ENCODE assay signal across 25 cellular contexts in genomic region chr12:70948976-70949336, GRCh38. TPM values are rescaled to one million over a fixed set of nuclear protein-coding genes. Genes with fewer than 3 reads are reported as not detected.
DNase-seq lines count a peak whose midpoint lies in the region; ATAC-seq, FAIRE-seq and TF ChIP-seq lines count a peak whose summit lies in the region.
"Had no signal": no experiment of that assay in that cellular context is flagged by ENCODE, and none has a peak within 500 bp of the region (broad histone marks: within the 10 kb centered on the region; RNA-seq: fewer than 3 reads in every experiment).

No MANE protein-coding gene starts in this region.

- no peaks in the 10 kb centered on the region for H3K27me3 Mint-ChIP-seq in HFFc6 (ENCODE audit: insufficient read depth)
- no peaks in the 10 kb centered on the region for H3K27me3 Mint-ChIP-seq in stimulated activated naive B cell treated with anti-CD40 and anti-IgM and Interleukin-4, amounts not matched to agents 10 μg/mL and 1 μg/mL and 100 μg/mL, for 72 hours
- H3K27me3 Mint-ChIP-seq: activated CD4-positive, alpha-beta T cell treated with anti-CD3 and anti-CD28 coated beads, Interleukin-2, amount 10 ng/mL, durations not matched to agents 24 days and 14 days; activated naive CD8-positive, alpha-beta T cell treated with anti-CD3 and anti-CD28 coated beads, Interleukin-2, amount 50 U/mL, for 24 hours; activated T-helper 17 cell treated with anti-CD3 and anti-CD28 coated beads, Interleukin-2, amount 50 U/mL, for 72 hours; progenitor cell of endocrine pancreas had no signal

- FAIRE-seq in urothelium cell line (lab: Jason Lieb, UNC): no peak

- no peak for DNase-seq in Right ventricle myocardium inferior (ENCODE audit: missing footprints)
- DNase-seq in cardiac septum (ENCODE audit: low spot score): no peak
- no peak for DNase-seq in Right ventricle myocardium superior
- DNase-seq in myocyte (ENCODE audit: low read depth): peak; percentile 57
- DNase-seq in HFFc6: no peak
- no peak for DNase-seq in urothelium cell line (ENCODE audit: low spot score)
- DNase-seq in RKO (ENCODE audit: low spot score): no peak
- DNase-seq in stimulated activated naive B cell treated with anti-CD40 and anti-IgM and Interleukin-4, amounts not matched to agents 10 μg/mL and 1 μg/mL and 100 μg/mL, for 72 hours: no peak
- DNase-seq: activated CD4-positive, alpha-beta T cell treated with anti-CD3 and anti-CD28 coated beads, Interleukin-2, amount 10 ng/mL, durations not matched to agents 24 days and 14 days; activated naive CD8-positive, alpha-beta T cell treated with anti-CD3 and anti-CD28 coated beads, Interleukin-2, amount 50 U/mL, for 24 hours; brain microvascular endothelial cell; Caco-2; kidney glomerular epithelial cell; midbrain; NCI-H1105 treated with DMSO at 0.1 percent for 48 hours; NCI-H2107; NCI-H526 treated with DMSO at 0.1 percent for 48 hours; nephron progenitor cell; SIG-M5; spleen; stimulated activated CD4-positive, alpha-beta T cell treated with anti-CD3 and anti-CD28 coated beads, Interleukin-4, amount 100 ng/mL, for 4 hours; uterus had no signal

- intact Hi-C loops in Right ventricle myocardium inferior (cut with DNase I) (no loop called here), cardiac septum (cut with DNase I) (no loop called here), Right ventricle myocardium superior (cut with DNase I) (no loop called here)

- no peak for TF ChIP-seq CTCF in HFFc6 (IDR thresholded peaks at IDR 0.05)

- ATAC-seq in Right ventricle myocardium inferior (peak; percentile 97), Right ventricle myocardium superior (ENCODE audit: poor library complexity) (peak; percentile 95)
- no peak for ATAC-seq in stimulated activated naive B cell treated with anti-CD40 and anti-IgM and Interleukin-4, amounts not matched to agents 10 μg/mL and 1 μg/mL and 100 μg/mL, for 72 hours (replicated peaks)
- ATAC-seq: activated naive CD8-positive, alpha-beta T cell treated with anti-CD3 and anti-CD28 coated beads, Interleukin-2, amount 50 U/mL, for 24 hours; activated T-helper 17 cell treated with anti-CD3 and anti-CD28 coated beads, Interleukin-2, amount 50 U/mL, for 72 hours had no signal

- peaks cover 12% of the 10 kb centered on the region for H3K9me3 Mint-ChIP-seq in HFFc6
- H3K9me3 Mint-ChIP-seq in stimulated activated naive B cell treated with anti-CD40 and anti-IgM and Interleukin-4, amounts not matched to agents 10 μg/mL and 1 μg/mL and 100 μg/mL, for 72 hours: peaks cover 0 to 1% of the 10 kb centered on the region in 2 donors
- H3K9me3 Mint-ChIP-seq: activated naive CD8-positive, alpha-beta T cell treated with anti-CD3 and anti-CD28 coated beads, Interleukin-2, amount 50 U/mL, for 24 hours; nephron progenitor cell had no signal

- H3K4me1 Mint-ChIP-seq in HFFc6 (ENCODE audit: low read depth): no peaks in the 10 kb centered on the region
- no peaks in the 10 kb centered on the region for H3K4me1 Mint-ChIP-seq in stimulated activated naive B cell treated with anti-CD40 and anti-IgM and Interleukin-4, amounts not matched to agents 10 μg/mL and 1 μg/mL and 100 μg/mL, for 72 hours
- H3K4me1 Mint-ChIP-seq: activated CD4-positive, alpha-beta T cell treated with anti-CD3 and anti-CD28 coated beads, Interleukin-2, amount 10 ng/mL, durations not matched to agents 24 days and 14 days; activated naive CD8-positive, alpha-beta T cell treated with anti-CD3 and anti-CD28 coated beads, Interleukin-2, amount 50 U/mL, for 24 hours; activated T-helper 17 cell treated with anti-CD3 and anti-CD28 coated beads, Interleukin-2, amount 50 U/mL, for 72 hours; nephron progenitor cell had no signal

- H3K27ac Mint-ChIP-seq in HFFc6: no peak overlapping the region
- no peak overlapping the region for H3K27ac Mint-ChIP-seq in stimulated activated naive B cell treated with anti-CD40 and anti-IgM and Interleukin-4, amounts not matched to agents 10 μg/mL and 1 μg/mL and 100 μg/mL, for 72 hours
- H3K27ac Mint-ChIP-seq: activated CD4-positive, alpha-beta T cell treated with anti-CD3 and anti-CD28 coated beads, Interleukin-2, amount 10 ng/mL, durations not matched to agents 24 days and 14 days; activated naive CD8-positive, alpha-beta T cell treated with anti-CD3 and anti-CD28 coated beads, Interleukin-2, amount 50 U/mL, for 24 hours; activated T-helper 17 cell treated with anti-CD3 and anti-CD28 coated beads, Interleukin-2, amount 50 U/mL, for 72 hours; nephron progenitor cell; progenitor cell of endocrine pancreas; T-helper 1 cell treated with Interleukin-12 subunit alpha and Interleukin-12 subunit beta and Interleukin-4 antibody, amounts not matched to agents 30 μg/mL and 1 μg/mL, for 36 hours had no signal

- no peak overlapping the region for H3K4me3 Mint-ChIP-seq in HFFc6
- no peak overlapping the region for H3K4me3 Mint-ChIP-seq in stimulated activated naive B cell treated with anti-CD40 and anti-IgM and Interleukin-4, amounts not matched to agents 10 μg/mL and 1 μg/mL and 100 μg/mL, for 72 hours
- H3K4me3 Mint-ChIP-seq: activated CD4-positive, alpha-beta T cell treated with anti-CD3 and anti-CD28 coated beads, Interleukin-2, amount 10 ng/mL, durations not matched to agents 24 days and 14 days; activated naive CD8-positive, alpha-beta T cell treated with anti-CD3 and anti-CD28 coated beads, Interleukin-2, amount 50 U/mL, for 24 hours; activated T-helper 17 cell treated with anti-CD3 and anti-CD28 coated beads, Interleukin-2, amount 50 U/mL, for 72 hours; nephron progenitor cell; T-helper 1 cell treated with Interleukin-12 subunit alpha and Interleukin-12 subunit beta and Interleukin-4 antibody, amounts not matched to agents 30 μg/mL and 1 μg/mL, for 36 hours had no signal

- 0 out of 2 replicates have a peak, but pooled peaks cover 4% of the 10 kb centered on the region for H3K36me3 Mint-ChIP-seq in HFFc6 (ENCODE audit: low read depth)
- H3K36me3 Mint-ChIP-seq in stimulated activated naive B cell treated with anti-CD40 and anti-IgM and Interleukin-4, amounts not matched to agents 10 μg/mL and 1 μg/mL and 100 μg/mL, for 72 hours: no peaks in the 10 kb centered on the region

RNA-seq across cellular contexts. Expression of gene PTPRR, which starts 28.4 kb away (rescaled TPM):
- total RNA-seq in Right ventricle myocardium inferior (1.2 TPM), cardiac septum (0.65 TPM), Right ventricle myocardium superior (0.19 TPM), myocyte (12.7 and 15.5 TPM in 2 replicates)
- 5.4 TPM for polyA plus RNA-seq in myocyte (2012)
- total RNA-seq in HFFc6 (2021; fragmentation: NEBNext Ultra II Directional; extraction: Animal tissue kit (Norgen Biotek cat#: 25700)): 1 to 10 TPM in 1 of 6 experiments, under 1 TPM in 5; 0.40 to 1.1 (median 0.48) TPM
- total RNA-seq: activated CD4-positive, alpha-beta T cell treated with anti-CD3 and anti-CD28 coated beads, Interleukin-2, amount 10 ng/mL, durations not matched to agents 24 days and 14 days; activated T-helper 17 cell treated with anti-CD3 and anti-CD28 coated beads, Interleukin-2, amount 50 U/mL, for 72 hours had no signal

Comparison
In these comparisons a context has a peak if more than half of its experiments do, and no peak if none do; other contexts are left out.
1. ATAC-seq: peak in Right ventricle myocardium inferior (single experiment) and Right ventricle myocardium superior (single experiment); none in stimulated activated naive B cell treated with anti-CD40 and anti-IgM and Interleukin-4, amounts not matched to agents 10 μg/mL and 1 μg/mL and 100 μg/mL, for 72 hours (0 of 2).